ENCODE assay signal across 8 cellular contexts in genomic region chr2:9336534-9337354, GRCh38.
DNase-seq lines count a peak whose midpoint lies in the region; ATAC-seq and TF ChIP-seq lines count a peak whose summit lies in the region.

No MANE protein-coding gene starts in this region.

- no peaks in the 10 kb centered on the region for H3K27me3 ChIP-seq in breast epithelium

- no peak overlapping the region for H3K4me3 Mint-ChIP-seq in stimulated activated effector memory CD8-positive, alpha-beta T cell treated with anti-CD3 and anti-CD28 coated beads, Interleukin-12 subunit alpha, Interleukin-12 subunit beta, amount 100 ng/mL, for 72 hours

- H3K27ac Mint-ChIP-seq in stimulated activated effector memory CD8-positive, alpha-beta T cell treated with anti-CD3 and anti-CD28 coated beads, Interleukin-12 subunit alpha, Interleukin-12 subunit beta, amount 100 ng/mL, for 72 hours, result no peak overlapping the region

- H3K4me1 ChIP-seq in breast epithelium (peaks cover 0 to 6% of the 10 kb centered on the region in 2 donors), mucosa of descending colon (ENCODE audit: low read depth) (peaks cover 32% of the 10 kb centered on the region)

- in situ Hi-C loops in GM13976 (cut with MboI; ENCODE audit: low sequenced_read_pairs, unreplicated experiment), result no loop called here

- intact Hi-C loops in breast epithelium (cut with DNase I; ENCODE audit: low total_unique reads), result no loop called here
- intact Hi-C loops in mucosa of descending colon (cut with DNase I, micrococcal nuclease), result loop anchor here (10.0 kb wide), 1 partner anchor 132 kb away; the partner anchor contains the start of gene ASAP2 (in 2 of the 2)

- peak; percentile 85 for DNase-seq in Daoy (ENCODE audit: low read depth)
- peak; percentile 99 for DNase-seq in NCI-H2171 treated with DMSO at 0.1 percent for 48 hours (lab: John Stamatoyannopoulos, UW)
- peak; percentile 45 to 64 for DNase-seq in breast epithelium (ENCODE audit: low spot score in 2 of 2)
- DNase-seq in mucosa of descending colon, result peak; percentile 63 to 94 (median 63)
- DNase-seq in stimulated activated effector memory CD8-positive, alpha-beta T cell treated with anti-CD3 and anti-CD28 coated beads, Interleukin-12 subunit alpha, Interleukin-12 subunit beta, amount 100 ng/mL, for 72 hours (ENCODE audit: low spot score in 2 of 2), result no peak
- DNase-seq in GM13976 (ENCODE audit: low spot score), result no peak

- ATAC-seq in mucosa of descending colon (peak; percentile 66), GM21529 (IDR thresholded peaks at IDR 0.05; ENCODE audit: unreplicated experiment) (no peak), HG02623 (IDR thresholded peaks at IDR 0.05; ENCODE audit: unreplicated experiment) (no peak)
- no peak for ATAC-seq in stimulated activated effector memory CD8-positive, alpha-beta T cell treated with anti-CD3 and anti-CD28 coated beads, Interleukin-12 subunit alpha, Interleukin-12 subunit beta, amount 100 ng/mL, for 72 hours

- H3K27ac ChIP-seq in breast epithelium, result peak overlapping the region; percentile 25 to 61

- TF ChIP-seq POLR2A in breast epithelium (IDR thresholded peaks at IDR 0.05), result no peak

- H3K36me3 Mint-ChIP-seq in stimulated activated effector memory CD8-positive, alpha-beta T cell treated with anti-CD3 and anti-CD28 coated beads, Interleukin-12 subunit alpha, Interleukin-12 subunit beta, amount 100 ng/mL, for 72 hours, result no peaks in the 10 kb centered on the region

- H3K9me3 ChIP-seq in breast epithelium (no peaks in the 10 kb centered on the region), mucosa of descending colon (no peaks in the 10 kb centered on the region)

- H3K4me3 ChIP-seq in breast epithelium (no peak overlapping the region), mucosa of descending colon (no peak overlapping the region)

- H3K36me3 ChIP-seq in breast epithelium (no peaks in the 10 kb centered on the region), mucosa of descending colon (ENCODE audit: low read depth) (no peaks in the 10 kb centered on the region)

- no peaks in the 10 kb centered on the region for H3K9me3 Mint-ChIP-seq in stimulated activated effector memory CD8-positive, alpha-beta T cell treated with anti-CD3 and anti-CD28 coated beads, Interleukin-12 subunit alpha, Interleukin-12 subunit beta, amount 100 ng/mL, for 72 hours

- H3K4me1 Mint-ChIP-seq in stimulated activated effector memory CD8-positive, alpha-beta T cell treated with anti-CD3 and anti-CD28 coated beads, Interleukin-12 subunit alpha, Interleukin-12 subunit beta, amount 100 ng/mL, for 72 hours, result no peaks in the 10 kb centered on the region

- no peak for TF ChIP-seq CTCF in breast epithelium (IDR thresholded peaks at IDR 0.05)
- TF ChIP-seq CTCF in mucosa of descending colon (IDR thresholded peaks at IDR 0.05), result no peak
- TF ChIP-seq CTCF in GM13976 (IDR thresholded peaks at IDR 0.05; ENCODE audit: borderline replicate concordance, control extremely low read depth, extremely low read depth, insufficient read depth, missing control alignments), result no peak

Comparison
In these comparisons a context has a peak if more than half of its experiments do, and no peak if none do; other contexts are left out.
1. DNase-seq: peak in Daoy (single experiment), NCI-H2171 treated with DMSO at 0.1 percent for 48 hours (single experiment), breast epithelium (2 of 2) and mucosa of descending colon (3 of 3); none in stimulated activated effector memory CD8-positive, alpha-beta T cell treated with anti-CD3 and anti-CD28 coated beads, Interleukin-12 subunit alpha, Interleukin-12 subunit beta, amount 100 ng/mL, for 72 hours (0 of 2) and GM13976 (single experiment).